In the genomic region with DNA sequence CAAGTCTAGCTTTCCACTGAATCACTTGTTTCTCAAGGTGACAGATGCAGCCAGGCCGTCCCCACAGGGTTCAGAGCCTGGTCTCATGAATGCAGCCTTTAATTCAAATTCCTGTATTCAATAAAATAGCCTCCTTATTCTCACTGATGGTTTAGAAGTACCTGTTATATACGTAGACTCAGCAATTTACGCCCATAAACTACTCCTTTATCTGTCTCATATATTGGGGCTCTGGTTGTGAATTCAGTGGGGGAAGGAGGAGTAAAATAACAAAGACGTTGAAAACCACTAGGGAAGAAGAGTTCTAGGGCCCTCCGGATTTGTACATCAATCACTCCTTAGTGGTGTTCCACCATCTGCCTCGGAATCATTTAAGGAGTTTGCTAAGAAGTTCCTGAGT, we compare ENCODE assay signal across 11 cellular contexts. TPM values are rescaled to one million over a fixed set of nuclear protein-coding genes. Genes with fewer than 3 reads are reported as not detected.
DNase-seq lines count a peak whose midpoint lies in the region; ATAC-seq, FAIRE-seq and TF ChIP-seq lines count a peak whose summit lies in the region.
"Had no signal": no experiment of that assay in that cellular context is flagged by ENCODE, and none has a peak within 500 bp of the region (broad histone marks: within the 10 kb centered on the region; RNA-seq: fewer than 3 reads in every experiment).

No MANE protein-coding gene starts in this region.

- H3K4me3 Mint-ChIP-seq in astrocyte (ENCODE audit: unreplicated experiment), result peak overlapping the region; percentile 84

- WGBS in heart left ventricle, 4 donors, result 74 to 79% (median 76%) methylated on average over 6 of the region's 6 CpGs
- 75% methylated on average over 4 of the region's 6 CpGs for WGBS in mesenchymal stem cell
- 65 to 71% methylated on average over 6 of the region's 6 CpGs for WGBS in tibial nerve, 2 donors

- peaks cover 4% of the 10 kb centered on the region for H3K4me1 Mint-ChIP-seq in astrocyte (ENCODE audit: low read depth, unreplicated experiment)

- H3K4me3 ChIP-seq in heart left ventricle (peak overlapping the region in 9 of 12 donors; percentile 50 to 92 (median 69)), astrocyte (ENCODE audit: insufficient read depth, low read depth, low read length) (peak overlapping the region; percentile 60), mesenchymal stem cell (ENCODE audit: insufficient read depth in 1 of 2, low read depth in 1 of 2, low read length in 2 of 2) (peak overlapping the region in 1 of 2 experiments; percentile 77), tibial nerve (peak overlapping the region in 3 of 4 donors; percentile 59 to 94 (median 76))

- H3K27ac ChIP-seq in heart left ventricle, result peak overlapping the region in 8 of 12 donors; percentile 83 to 96 (median 90)
- H3K27ac ChIP-seq in astrocyte (ENCODE audit: low read depth, low read length), result no peak overlapping the region
- H3K27ac ChIP-seq in mesenchymal stem cell (ENCODE audit: low read length, poor library complexity, severe bottlenecking), result no peak overlapping the region
- peak overlapping the region in 1 of 4 donors; percentile 92 for H3K27ac ChIP-seq in tibial nerve

- DNase-seq in heart left ventricle, result no peak
- no peak for DNase-seq in Right ventricle myocardium inferior (ENCODE audit: missing footprints)
- DNase-seq in astrocyte (ENCODE audit: low read depth), result no peak
- no peak for DNase-seq in mesenchymal stem cell
- no peak for DNase-seq in tibial nerve (ENCODE audit: low spot score in 2 of 2)
- no peak for DNase-seq in SKM-1 (lab: John Stamatoyannopoulos, UW; ENCODE audit: unreplicated experiment)
- DNase-seq: GOT3; NCI-H2081 treated with DMSO at 0.1 percent for 48 hours; stimulated activated CD4-positive, alpha-beta T cell treated with anti-CD3 and anti-CD28 coated beads, Interleukin-1b, Interleukin-23, amount 100 ng/mL, for 48 hours had no signal

- no peak overlapping the region for H2BK120ac ChIP-seq in mesenchymal stem cell (ENCODE audit: low read depth, low read length)

- H3K4me2 ChIP-seq in astrocyte (ENCODE audit: low read length), result peak overlapping the region; percentile 89
- peak overlapping the region; percentile 83 for H3K4me2 ChIP-seq in mesenchymal stem cell (ENCODE audit: low read length, poor library complexity, severe bottlenecking)

- H3K27me3 ChIP-seq in heart left ventricle (peaks cover 0 to 30% (median 0%) of the 10 kb centered on the region in 9 donors), astrocyte (ENCODE audit: insufficient read depth, low read length) (no peaks in the 10 kb centered on the region), mesenchymal stem cell (ENCODE audit: control insufficient read depth in 1 of 2, insufficient read depth in 1 of 2, low read length in 2 of 2) (peaks cover 3% of the 10 kb centered on the region in 2 experiments), tibial nerve (no peaks in the 10 kb centered on the region)

- H3K27ac Mint-ChIP-seq in astrocyte (ENCODE audit: unreplicated experiment), result no peak overlapping the region

- H3K9me3 ChIP-seq in heart left ventricle (no peaks in the 10 kb centered on the region), astrocyte (ENCODE audit: insufficient read depth, low read depth, low read length) (no peaks in the 10 kb centered on the region), mesenchymal stem cell (ENCODE audit: control insufficient read depth, low read length) (no peaks in the 10 kb centered on the region), tibial nerve (no peaks in the 10 kb centered on the region)

- H4K20me1 ChIP-seq in astrocyte (ENCODE audit: insufficient read depth, low read length), result peaks cover 20% of the 10 kb centered on the region

- FAIRE-seq in astrocyte (lab: Jason Lieb, UNC), result no peak

- H2AK5ac ChIP-seq in mesenchymal stem cell (ENCODE audit: low read length, severe bottlenecking), result no peak overlapping the region

- H3K36me3 ChIP-seq in heart left ventricle, result peaks cover 0 to 41% (median 15%) of the 10 kb centered on the region in 9 donors
- peaks cover 8% of the 10 kb centered on the region for H3K36me3 ChIP-seq in astrocyte (ENCODE audit: insufficient read depth, low read length)
- H3K36me3 ChIP-seq in mesenchymal stem cell (ENCODE audit: control insufficient read depth in 1 of 2, insufficient read depth in 2 of 2, low read depth in 1 of 2, low read length in 2 of 2), result peaks cover 21 to 34% of the 10 kb centered on the region in 2 experiments
- H3K36me3 ChIP-seq in tibial nerve, result peaks cover 0 to 37% (median 0%) of the 10 kb centered on the region in 3 donors

- peaks cover 22% of the 10 kb centered on the region for H3K36me3 Mint-ChIP-seq in astrocyte (ENCODE audit: low read depth, unreplicated experiment)

- H3K4ac ChIP-seq in mesenchymal stem cell (ENCODE audit: low read depth in 1 of 2, low read length in 2 of 2), result no peak overlapping the region

- TF ChIP-seq CTCF in heart left ventricle (IDR thresholded peaks at IDR 0.05), result no peak
- no peak for TF ChIP-seq CTCF in astrocyte (IDR thresholded peaks at IDR 0.05; ENCODE audit: insufficient read depth, low read depth, low read length)
- no peak for TF ChIP-seq CTCF in tibial nerve (IDR thresholded peaks at IDR 0.05)

- intact Hi-C loops in heart left ventricle (cut with DNase I), result loop anchor here in 5 of 10 donors (2.0 to 10.0 kb wide), 5 partner anchors 27 to 68 kb away; a partner anchor contains a TSS
- intact Hi-C loops in Right ventricle myocardium inferior (cut with DNase I), result loop anchor here (2.0 to 5.0 kb wide), 4 partner anchors 27 to 75 kb away; a partner anchor contains a TSS

- H3K14ac ChIP-seq in mesenchymal stem cell (ENCODE audit: low read length in 2 of 2), result no peak overlapping the region

- H2BK15ac ChIP-seq in mesenchymal stem cell (ENCODE audit: low read depth, poor library complexity, severe bottlenecking), result no peak overlapping the region

- no peak for TF ChIP-seq POLR2A in heart left ventricle (IDR thresholded peaks at IDR 0.05)
- TF ChIP-seq POLR2A in tibial nerve (IDR thresholded peaks at IDR 0.05), result no peak

- H2AFZ ChIP-seq in astrocyte (ENCODE audit: low read depth, low read length) (no peak overlapping the region), mesenchymal stem cell (ENCODE audit: low read depth, low read length) (no peak overlapping the region)

- H2BK5ac ChIP-seq in mesenchymal stem cell (ENCODE audit: low read depth, low read length, poor library complexity, severe bottlenecking), result no peak overlapping the region

- no peak overlapping the region for H4K8ac ChIP-seq in mesenchymal stem cell (ENCODE audit: low read length)

- peaks cover 0 to 33% (median 10%) of the 10 kb centered on the region in 12 donors for H3K4me1 ChIP-seq in heart left ventricle
- H3K4me1 ChIP-seq in astrocyte (ENCODE audit: insufficient read depth, low read length), result peaks cover 15% of the 10 kb centered on the region
- H3K4me1 ChIP-seq in mesenchymal stem cell (ENCODE audit: control insufficient read depth, insufficient read depth, low read depth, low read length), result peaks cover 20% of the 10 kb centered on the region
- peaks cover 0 to 20% (median 3%) of the 10 kb centered on the region in 4 donors for H3K4me1 ChIP-seq in tibial nerve

- no peaks in the 10 kb centered on the region for H3K9me3 Mint-ChIP-seq in astrocyte (ENCODE audit: unreplicated experiment)

- H3K27me3 Mint-ChIP-seq in astrocyte (ENCODE audit: low read depth, unreplicated experiment), result no peaks in the 10 kb centered on the region

- no peak overlapping the region for H3K18ac ChIP-seq in mesenchymal stem cell (ENCODE audit: low read depth in 1 of 2, low read length in 2 of 2)

- ATAC-seq in heart left ventricle (no peak), Right ventricle myocardium inferior (no peak), HG03520 (IDR thresholded peaks at IDR 0.05; ENCODE audit: unreplicated experiment) (no peak), GM18502 (IDR thresholded peaks at IDR 0.05; ENCODE audit: poor library complexity, unreplicated experiment) (no peak)

- peaks cover 15% of the 10 kb centered on the region for H3K79me1 ChIP-seq in mesenchymal stem cell (replicated peaks; ENCODE audit: low read length, poor library complexity, severe bottlenecking)

- no peak overlapping the region for H3K23ac ChIP-seq in mesenchymal stem cell (ENCODE audit: low read length in 2 of 2)

- H3K9ac ChIP-seq in astrocyte (ENCODE audit: low read length) (peak overlapping the region; percentile 82), mesenchymal stem cell (ENCODE audit: low read length) (peak overlapping the region; percentile 80)

- H2BK12ac ChIP-seq in mesenchymal stem cell (ENCODE audit: low read length in 2 of 2), result no peak overlapping the region

- TF ChIP-seq EP300 in tibial nerve (IDR thresholded peaks at IDR 0.05), result no peak

- no peak overlapping the region for H4K91ac ChIP-seq in mesenchymal stem cell (ENCODE audit: low read length)

- H3K79me2 ChIP-seq in astrocyte (ENCODE audit: insufficient read depth, low read length), result peaks cover 10% of the 10 kb centered on the region

RNA-seq across cellular contexts. Expression of a gene that starts 1.7 kb away (rescaled TPM):
- total RNA-seq in heart left ventricle (100 to 1,000 TPM; 149 to 230 (median 178) TPM), Right ventricle myocardium inferior (158 TPM), astrocyte (77.5 and 88.1 TPM in 2 replicates), tibial nerve (100 to 1,000 TPM in 2 of 4 donors, 10 to 100 TPM in 2; 85.0 to 135 (median 98.3) TPM)
- 100 to 1,000 TPM in 1 of 2 donors, 10 to 100 TPM in 1; 88.1 to 177 TPM for polyA plus RNA-seq in heart left ventricle
- polyA plus RNA-seq in mesenchymal stem cell (2013, experiment 1 of 2), result 19.4 TPM
- 20.0 TPM for polyA plus RNA-seq in mesenchymal stem cell (2013, experiment 2 of 2)

RNA-seq across cellular contexts. Expression of a gene that starts 2.5 kb away (rescaled TPM):
- total RNA-seq in heart left ventricle, result 10 to 100 TPM in 1 of 9 donors, 1 to 10 TPM in 7, under 1 TPM in 1; 0.52 to 14.2 (median 1.8) TPM
- polyA plus RNA-seq in heart left ventricle, result 10 to 100 TPM in 1 of 2 donors, 1 to 10 TPM in 1; 5.5 to 12.0 TPM
- total RNA-seq in Right ventricle myocardium inferior, result 1.9 TPM
- total RNA-seq in astrocyte, result 0.52 and 0.99 TPM in 2 replicates
- 0.30 TPM for polyA plus RNA-seq in mesenchymal stem cell (2013, experiment 1 of 2)
- 0.18 TPM for polyA plus RNA-seq in mesenchymal stem cell (2013, experiment 2 of 2)
- 1 to 10 TPM in 2 of 4 donors, not detected in 2; 1.1 to 1.4 TPM for total RNA-seq in tibial nerve

RNA-seq across cellular contexts. Expression of a gene that starts 25.8 kb away (rescaled TPM):
- total RNA-seq in heart left ventricle, result 1 to 10 TPM in 8 of 9 donors, under 1 TPM in 1; 0.65 to 4.7 (median 2.3) TPM
- polyA plus RNA-seq in heart left ventricle, result 10 to 100 TPM in 1 of 2 donors, 1 to 10 TPM in 1; 2.2 to 10.2 TPM
- 2.7 TPM for total RNA-seq in Right ventricle myocardium inferior
- total RNA-seq in astrocyte, result 3.8 TPM in 2 replicates
- 1.5 TPM for polyA plus RNA-seq in mesenchymal stem cell (2013, experiment 1 of 2)
- 1.3 TPM for polyA plus RNA-seq in mesenchymal stem cell (2013, experiment 2 of 2)
- total RNA-seq in tibial nerve, result 1 to 10 TPM; 1.6 to 2.4 (median 1.9) TPM

RNA-seq across cellular contexts. Expression of a gene that starts 26.0 kb away (rescaled TPM):
- total RNA-seq in heart left ventricle, result 100 to 1,000 TPM in 6 of 9 donors, 10 to 100 TPM in 3; 77.9 to 196 (median 138) TPM
- polyA plus RNA-seq in heart left ventricle, result 100 to 1,000 TPM in 1 of 2 donors, 10 to 100 TPM in 1; 74.1 to 209 TPM
- total RNA-seq in Right ventricle myocardium inferior, result 92.2 TPM
- total RNA-seq in astrocyte, result 151 and 163 TPM in 2 replicates
- polyA plus RNA-seq in mesenchymal stem cell (2013, experiment 1 of 2), result 134 TPM
- 133 TPM for polyA plus RNA-seq in mesenchymal stem cell (2013, experiment 2 of 2)
- total RNA-seq in tibial nerve, result 10 to 100 TPM; 51.3 to 91.2 (median 62.9) TPM

RNA-seq across cellular contexts. Expression of a gene that starts 28.0 kb away (rescaled TPM):
- total RNA-seq in heart left ventricle (10 to 100 TPM in 7 of 9 donors, 1 to 10 TPM in 2; 7.3 to 24.1 (median 13.9) TPM), Right ventricle myocardium inferior (13.9 TPM), astrocyte (24.9 TPM in 2 replicates), tibial nerve (10 to 100 TPM; 33.9 to 77.0 (median 72.3) TPM)
- polyA plus RNA-seq in heart left ventricle, result 10 to 100 TPM; 14.9 to 15.6 TPM
- 14.6 TPM for polyA plus RNA-seq in mesenchymal stem cell (2013, experiment 1 of 2)
- 13.3 TPM for polyA plus RNA-seq in mesenchymal stem cell (2013, experiment 2 of 2)

Comparison
In these comparisons a context has a peak if more than half of its experiments do, and no peak if none do; other contexts are left out.
1. H3K27ac ChIP-seq: peak in heart left ventricle (8 of 12); none in astrocyte (single experiment) and mesenchymal stem cell (single experiment).